In genomic region chr1:171134194-171134924, GRCh38 we compare ENCODE assay signal across 28 cellular contexts. TPM values are rescaled to one million over a fixed set of nuclear protein-coding genes. Genes with fewer than 3 reads are reported as not detected.
"Had no signal": no experiment of that assay in that cellular context is flagged by ENCODE, and none has a peak within 500 bp of the region (broad histone marks: within the 10 kb centered on the region; RNA-seq: fewer than 3 reads in every experiment).

No MANE protein-coding gene starts in this region.

- H3K9ac ChIP-seq: neural progenitor cell had no signal

- H3K36me3 ChIP-seq: adrenal gland, cardiac muscle cell, left lung, neural progenitor cell, thyroid gland had no signal

- H3K27me3 ChIP-seq: adrenal gland, body of pancreas, cardiac muscle cell, foreskin keratinocyte, hepatocyte, left lung, neural progenitor cell, thyroid gland had no signal

- H3K4me2 ChIP-seq: hepatocyte, neural progenitor cell had no signal

- H3K4me1 ChIP-seq: adrenal gland, foreskin keratinocyte, left lung, thyroid gland had no signal

- H3K27ac Mint-ChIP-seq: activated CD8-positive, alpha-beta T cell treated with anti-CD3 and anti-CD28 coated beads, Interleukin-2, amount 10 ng/mL, durations not matched to agents 7 days and 5 days; activated naive CD4-positive, alpha-beta T cell treated with anti-CD3 and anti-CD28 coated beads, Interleukin-2, amount 50 U/mL, for 72 hours; dendritic cell treated with granulocyte-macrophage colony-stimulating factor and Interleukin-4, amounts not matched to agents 40 ng/mL and 50 ng/mL, for 4 days; immature natural killer cell; naive thymus-derived CD4-positive, alpha-beta T cell; neural progenitor cell; progenitor cell of endocrine pancreas had no signal

- H3K4me3 Mint-ChIP-seq: activated CD8-positive, alpha-beta T cell treated with anti-CD3 and anti-CD28 coated beads, Interleukin-2, amount 10 ng/mL, durations not matched to agents 7 days and 5 days; dendritic cell treated with granulocyte-macrophage colony-stimulating factor and Interleukin-4, amounts not matched to agents 40 ng/mL and 50 ng/mL, for 4 days; immature natural killer cell; naive thymus-derived CD4-positive, alpha-beta T cell; neural progenitor cell had no signal

- H3K79me2 ChIP-seq: hepatocyte had no signal

- FAIRE-seq: endometrium had no signal

- H3K36me3 Mint-ChIP-seq: activated naive CD4-positive, alpha-beta T cell treated with anti-CD3 and anti-CD28 coated beads, Interleukin-2, amount 50 U/mL, for 72 hours; immature natural killer cell; neural progenitor cell had no signal

- DNase-seq: activated CD4-positive, alpha-beta T cell treated with anti-CD3 and anti-CD28 coated beads for 1 hour; activated CD4-positive, alpha-beta T cell treated with anti-CD3 and anti-CD28 coated beads, Interleukin-2, amount 50 U/mL, for 1 hour; activated CD8-positive, alpha-beta T cell treated with anti-CD3 and anti-CD28 coated beads, Interleukin-2, amount 10 ng/mL, durations not matched to agents 7 days and 5 days; adrenal gland; body of pancreas; effector CD4-positive, alpha-beta T cell; erythroblast; foreskin keratinocyte; immature natural killer cell; kidney glomerular epithelial cell; left lung; naive thymus-derived CD4-positive, alpha-beta T cell; stimulated activated CD4-positive, alpha-beta T cell treated with anti-CD3 and anti-CD28 coated beads, Interleukin-12 subunit alpha, Interleukin-12 subunit beta, amount 100 ng/mL, for 4 hours; stimulated activated CD4-positive, alpha-beta T cell treated with anti-CD3 and anti-CD28 coated beads, Interleukin-4, amount 100 ng/mL, for 4 hours; stimulated activated naive CD8-positive, alpha-beta T cell treated with anti-CD3 and anti-CD28 coated beads, Interleukin-15, Interleukin-2, amounts not matched to agents 100 U/mL and 50 U/mL, for 24 hours; T-helper 9 cell; thyroid gland had no signal

- H3K4me3 ChIP-seq: adrenal gland, body of pancreas, cardiac muscle cell, hepatocyte, left lung, neural progenitor cell, thyroid gland had no signal

- H3K27me3 Mint-ChIP-seq: dendritic cell treated with granulocyte-macrophage colony-stimulating factor and Interleukin-4, amounts not matched to agents 40 ng/mL and 50 ng/mL, for 4 days; progenitor cell of endocrine pancreas had no signal

- H3K4me1 Mint-ChIP-seq: immature natural killer cell; naive thymus-derived CD4-positive, alpha-beta T cell; neural progenitor cell had no signal

- H3K9me3 Mint-ChIP-seq: activated naive CD4-positive, alpha-beta T cell treated with anti-CD3 and anti-CD28 coated beads, Interleukin-2, amount 50 U/mL, for 72 hours had no signal

- H3K9me3 ChIP-seq: body of pancreas, left lung, thyroid gland had no signal

- H3K27ac ChIP-seq: adrenal gland, body of pancreas, cardiac muscle cell, foreskin keratinocyte, hepatocyte, left lung, neural progenitor cell, thyroid gland had no signal

- ATAC-seq: activated CD8-positive, alpha-beta T cell treated with anti-CD3 and anti-CD28 coated beads, Interleukin-2, amount 10 ng/mL, durations not matched to agents 7 days and 5 days; activated naive CD4-positive, alpha-beta T cell treated with anti-CD3 and anti-CD28 coated beads, Interleukin-2, amount 50 U/mL, for 72 hours; body of pancreas; foreskin keratinocyte; left lung; naive thymus-derived CD4-positive, alpha-beta T cell; stimulated activated naive CD8-positive, alpha-beta T cell treated with anti-CD3 and anti-CD28 coated beads, Interleukin-15, Interleukin-2, amounts not matched to agents 100 U/mL and 50 U/mL, for 24 hours had no signal

- H2AFZ ChIP-seq: hepatocyte, neural progenitor cell had no signal

RNA-seq across cellular contexts. Expression of gene FMO3, which starts 43.7 kb away (rescaled TPM):
- total RNA-seq: activated CD8-positive, alpha-beta T cell treated with anti-CD3 and anti-CD28 coated beads, Interleukin-2, amount 10 ng/mL, durations not matched to agents 7 days and 5 days; activated naive CD4-positive, alpha-beta T cell treated with anti-CD3 and anti-CD28 coated beads, Interleukin-2, amount 50 U/mL, for 72 hours; cardiac muscle cell; cerebellum; foreskin keratinocyte; lung microvascular endothelial cell; naive thymus-derived CD4-positive, alpha-beta T cell; progenitor cell of endocrine pancreas; skeletal muscle tissue; T-helper 1 cell treated with Interleukin-12 subunit alpha and Interleukin-12 subunit beta and Interleukin-4 antibody, amounts not matched to agents 30 ng/mL and 1 ng/mL, for 36 hours had no signal
- polyA plus RNA-seq: cardiac muscle cell; foreskin keratinocyte; immature natural killer cell; naive thymus-derived CD4-positive, alpha-beta T cell had no signal

RNA-seq across cellular contexts. Expression of gene FMO2, which starts 50.7 kb away (rescaled TPM):
- total RNA-seq: activated CD8-positive, alpha-beta T cell treated with anti-CD3 and anti-CD28 coated beads, Interleukin-2, amount 10 ng/mL, durations not matched to agents 7 days and 5 days; activated naive CD4-positive, alpha-beta T cell treated with anti-CD3 and anti-CD28 coated beads, Interleukin-2, amount 50 U/mL, for 72 hours; cardiac muscle cell; foreskin keratinocyte; naive thymus-derived CD4-positive, alpha-beta T cell; progenitor cell of endocrine pancreas; T-helper 1 cell treated with Interleukin-12 subunit alpha and Interleukin-12 subunit beta and Interleukin-4 antibody, amounts not matched to agents 30 ng/mL and 1 ng/mL, for 36 hours had no signal
- polyA plus RNA-seq: cardiac muscle cell; foreskin keratinocyte; hepatocyte; immature natural killer cell; naive thymus-derived CD4-positive, alpha-beta T cell had no signal
